ENCODE assay signal across 8 cellular contexts in genomic region chr11:34916014-34916809, GRCh38.
DNase-seq lines count a peak whose midpoint lies in the region; ATAC-seq and TF ChIP-seq lines count a peak whose summit lies in the region.

TSS of gene APIP (minus strand) at chr11:34916379. CDS start at chr11:34916284, 95 bp downstream.
TSS of gene PDHX (plus strand) at chr11:34916618. CDS start at chr11:34916656, 38 bp downstream.

- DNase-seq in NCI-H524 treated with DMSO at 0.1 percent for 48 hours (lab: John Stamatoyannopoulos, UW) = peak; percentile 49
- DNase-seq in activated CD4-positive, alpha-beta T cell treated with anti-CD3 and anti-CD28 coated beads for 4 hours = peak; percentile 97 to 98
- peak; percentile 99 for DNase-seq in choroid plexus epithelial cell (ENCODE audit: low read depth)
- DNase-seq in kidney glomerular epithelial cell (lab: John Stamatoyannopoulos, UW) = peak; percentile 92
- peak; percentile 97 to 100 for DNase-seq in stimulated activated CD4-positive, alpha-beta T cell treated with anti-CD3 and anti-CD28 coated beads, Interleukin-15, amount 100 ng/mL, for 48 hours (ENCODE audit: low read depth in 2 of 2)

- ATAC-seq in GM19324 (IDR thresholded peaks at IDR 0.05; ENCODE audit: low FRiP score, unreplicated experiment) (peak; percentile 95), HG03460 (IDR thresholded peaks at IDR 0.05; ENCODE audit: unreplicated experiment) (peak; percentile 89)

- peaks cover 43% of the 10 kb centered on the region for H3K4me1 ChIP-seq in BLaER1

- H3K9me3 ChIP-seq in BLaER1 = peaks cover 16% of the 10 kb centered on the region; the same call in 1 of the 2 replicates

- peaks cover 16% of the 10 kb centered on the region; the same call in 1 of the 2 replicates for H4K20me1 ChIP-seq in BLaER1

- no peaks in the 10 kb centered on the region for H3K27me3 ChIP-seq in BLaER1

- peak within 1 kb of the TSS; percentile 89 for H3K4me2 ChIP-seq in BLaER1

- H3K4me3 ChIP-seq in BLaER1 (peak within 1 kb of the TSS; percentile 85), choroid plexus epithelial cell (ENCODE audit: low read depth, low read length) (peak within 1 kb of the TSS; percentile 93)

- TF ChIP-seq CTCF in choroid plexus epithelial cell (conservative IDR thresholded peaks at IDR 0.05; ENCODE audit: low read depth, low read length) = no peak

- H3K27ac ChIP-seq in BLaER1 = peak within 1 kb of the TSS; percentile 98

- peak within 1 kb of the TSS; percentile 98 for H3K9ac ChIP-seq in BLaER1

- peaks cover 26% of the 10 kb centered on the region for H3K36me3 ChIP-seq in BLaER1

Comparison
In these comparisons a context has a peak if more than half of its experiments do, and no peak if none do; other contexts are left out.
1. Peak in every context shown above with its lines: DNase-seq, ATAC-seq, H3K4me3 ChIP-seq and H3K27ac ChIP-seq.
2. DNase-seq: peak in every context shown above with its lines; median percentile 99 in choroid plexus epithelial cell; 98 in stimulated activated CD4-positive, alpha-beta T cell treated with anti-CD3 and anti-CD28 coated beads, Interleukin-15, amount 100 ng/mL, for 48 hours; 98 in activated CD4-positive, alpha-beta T cell treated with anti-CD3 and anti-CD28 coated beads for 4 hours; 92 in kidney glomerular epithelial cell; 49 in NCI-H524 treated with DMSO at 0.1 percent for 48 hours.